In genomic region chr12:81759215-81759991, GRCh38 we compare ENCODE assay signal across 8 cellular contexts. TPM values are rescaled to one million over a fixed set of nuclear protein-coding genes. Genes with fewer than 3 reads are reported as not detected.
DNase-seq lines count a peak whose midpoint lies in the region; ATAC-seq, FAIRE-seq and TF ChIP-seq lines count a peak whose summit lies in the region.

TSS of gene PPFIA2 (minus strand) at chr12:81759350.

- H3K36me3 ChIP-seq in heart right ventricle, result no peaks in the 10 kb centered on the region
- no peaks in the 10 kb centered on the region for H3K36me3 ChIP-seq in ovary

- peak within 1 kb of the TSS in 1 of 10 donors; percentile 16 for H3K27ac ChIP-seq in heart right ventricle
- no peak within 1 kb of the TSS for H3K27ac ChIP-seq in ovary

- FAIRE-seq in H54 (lab: Jason Lieb, UNC), result no peak

- H3K4me3 ChIP-seq in heart right ventricle (peak within 1 kb of the TSS; percentile 41 to 69 (median 57)), ovary (peak within 1 kb of the TSS; percentile 28)

- peaks cover 13% of the 10 kb centered on the region for H3K4me1 Mint-ChIP-seq in activated naive CD8-positive, alpha-beta T cell treated with anti-CD3 and anti-CD28 coated beads for 36 hours

- H3K4me1 ChIP-seq in heart right ventricle (peaks cover 0 to 12% (median 9%) of the 10 kb centered on the region in 9 donors), ovary (ENCODE audit: insufficient read depth) (no peaks in the 10 kb centered on the region)

- H3K9me3 Mint-ChIP-seq in activated naive CD8-positive, alpha-beta T cell treated with anti-CD3 and anti-CD28 coated beads for 36 hours, result no peaks in the 10 kb centered on the region

- H3K27ac Mint-ChIP-seq in activated naive CD8-positive, alpha-beta T cell treated with anti-CD3 and anti-CD28 coated beads for 36 hours, result no peak within 1 kb of the TSS

- peak; percentile 63 to 86 (median 77) for ATAC-seq in heart right ventricle
- no peak for ATAC-seq in GM19467 (IDR thresholded peaks at IDR 0.05; ENCODE audit: unreplicated experiment)

- 5 to 6% methylated on average over 30 to 31 of the region's 31 CpGs for WGBS in heart right ventricle, 2 donors
- 2 to 4% (median 4%) methylated on average over 31 of the region's 31 CpGs for WGBS in ovary, 3 donors

- peak within 1 kb of the TSS; percentile 72 for H3K4me3 Mint-ChIP-seq in activated naive CD8-positive, alpha-beta T cell treated with anti-CD3 and anti-CD28 coated beads for 36 hours

- H3K36me3 Mint-ChIP-seq in activated naive CD8-positive, alpha-beta T cell treated with anti-CD3 and anti-CD28 coated beads for 36 hours, result no peaks in the 10 kb centered on the region

- no peak for TF ChIP-seq CTCF in heart right ventricle (IDR thresholded peaks at IDR 0.05)
- TF ChIP-seq CTCF in ovary (IDR thresholded peaks at IDR 0.05), result no peak

- TF ChIP-seq POLR2A in ovary (IDR thresholded peaks at IDR 0.05), result no peak
- TF ChIP-seq POLR2A in H54 (IDR thresholded peaks at IDR 0.05; ENCODE audit: low read depth, low read length), result no peak

- peaks cover 58% of the 10 kb centered on the region for H3K27me3 Mint-ChIP-seq in activated naive CD8-positive, alpha-beta T cell treated with anti-CD3 and anti-CD28 coated beads for 36 hours

- H3K9me3 ChIP-seq in heart right ventricle (peaks cover 0 to 12% (median 0%) of the 10 kb centered on the region in 11 donors), ovary (no peaks in the 10 kb centered on the region)

- DNase-seq in DMS 273 (lab: John Stamatoyannopoulos, UW; ENCODE audit: unreplicated experiment), result peak; percentile 66
- DNase-seq in NCI-H2081 (lab: John Stamatoyannopoulos, UW), result peak; percentile 78 to 84
- DNase-seq in activated naive CD8-positive, alpha-beta T cell treated with anti-CD3 and anti-CD28 coated beads for 36 hours, result peak; percentile 26
- DNase-seq in heart right ventricle, result peak; percentile 17 to 31
- peak; percentile 22 to 53 (median 28) for DNase-seq in ovary
- no peak for DNase-seq in H54 (ENCODE audit: insufficient read length, low spot score)
- DNase-seq in NCI-H774 (lab: John Stamatoyannopoulos, UW), result no peak

- no peak for TF ChIP-seq EP300 in ovary (IDR thresholded peaks at IDR 0.05)

- peaks cover 0 to 38% (median 9%) of the 10 kb centered on the region in 7 donors for H3K27me3 ChIP-seq in heart right ventricle
- no peaks in the 10 kb centered on the region for H3K27me3 ChIP-seq in ovary

- intact Hi-C loops in heart right ventricle (cut with DNase I), result no loop called here
- intact Hi-C loops in ovary (cut with DNase I), result no loop called here

RNA-seq across cellular contexts. Expression of gene PPFIA2, which starts in this region (rescaled TPM):
- total RNA-seq in activated naive CD8-positive, alpha-beta T cell treated with anti-CD3 and anti-CD28 coated beads for 36 hours, result under 1 TPM; 0.41 to 0.42 TPM
- total RNA-seq in heart right ventricle (1 to 10 TPM in 2 of 10 donors, under 1 TPM in 7, not detected in 1; 0.28 to 1.3 (median 0.60) TPM), ovary (1 to 10 TPM; 2.5 to 8.3 (median 4.3) TPM)
- polyA plus RNA-seq in heart right ventricle (under 1 TPM; 0.15 to 0.32 TPM), ovary (1 to 10 TPM in 1 of 2 donors, under 1 TPM in 1; 0.99 to 3.1 TPM)

Comparison
In these comparisons a context has a peak if more than half of its experiments do, and no peak if none do; other contexts are left out.
1. Peak in DNase-seq in activated naive CD8-positive, alpha-beta T cell treated with anti-CD3 and anti-CD28 coated beads for 36 hours; RNA of the gene not detected or under 1 TPM.
2. DNase-seq: peak in DMS 273 (single experiment), NCI-H2081 (2 of 2), heart right ventricle (2 of 2) and ovary (5 of 5); none in H54 (single experiment) and NCI-H774 (single experiment).